ENCODE assay signal across 16 cellular contexts in genomic region chr11:117009905-117010605, GRCh38.
DNase-seq lines count a peak whose midpoint lies in the region; ATAC-seq and TF ChIP-seq lines count a peak whose summit lies in the region.
"Had no signal": no experiment of that assay in that cellular context is flagged by ENCODE, and none has a peak within 500 bp of the region (broad histone marks: within the 10 kb centered on the region; RNA-seq: fewer than 3 reads in every experiment).

No MANE protein-coding gene starts in this region.

- H3K4me3 ChIP-seq in dorsolateral prefrontal cortex, result no peak overlapping the region

- no peak for ATAC-seq in Right ventricle myocardium inferior
- no peak for ATAC-seq in GM18861 (IDR thresholded peaks at IDR 0.05; ENCODE audit: unreplicated experiment)

- peaks cover 5% of the 10 kb centered on the region for H3K4me1 Mint-ChIP-seq in nephron progenitor cell

- peak; percentile 16 for DNase-seq in EH (ENCODE audit: low read depth)
- no peak for DNase-seq in dorsolateral prefrontal cortex
- no peak for DNase-seq in nephron progenitor cell
- DNase-seq in Right ventricle myocardium inferior (ENCODE audit: missing footprints), result no peak
- DNase-seq in midbrain (lab: John Stamatoyannopoulos, UW), result no peak
- DNase-seq: activated B cell treated with CpG ODN at 0.5 μM for 24 hours; activated naive CD8-positive, alpha-beta T cell treated with anti-CD3 and anti-CD28 coated beads, Interleukin-2, amount 10 ng/mL, durations not matched to agents 7 days and 5 days; C1 segment of cervical spinal cord; glutamatergic neuron; Karpas-422; NCI-H1694; NCI-H510A; stimulated activated naive CD4-positive, alpha-beta T cell had no signal

- TF ChIP-seq CTCF in dorsolateral prefrontal cortex (IDR thresholded peaks at IDR 0.05 in 54 of 56, conservative IDR thresholded peaks at IDR 0.05 in 2 of 56; ENCODE audit: low read depth in 1 of 56, partially characterized antibody in 56 of 56) (no peak), nephron progenitor cell (IDR thresholded peaks at IDR 0.05) (no peak)

- H3K27me3 ChIP-seq in dorsolateral prefrontal cortex, result no peaks in the 10 kb centered on the region

- no peaks in the 10 kb centered on the region for H3K27me3 Mint-ChIP-seq in nephron progenitor cell (ENCODE audit: low read depth, poor library complexity)
- H3K27me3 Mint-ChIP-seq: activated B cell treated with CpG ODN at 0.5 μM for 24 hours; activated naive CD8-positive, alpha-beta T cell treated with anti-CD3 and anti-CD28 coated beads, Interleukin-2, amount 10 ng/mL, durations not matched to agents 7 days and 5 days had no signal

- no peak for TF ChIP-seq RAD21 in Ishikawa (IDR thresholded peaks at IDR 0.05; ENCODE audit: low read depth)

- peak overlapping the region; percentile 91 for H3K27ac Mint-ChIP-seq in nephron progenitor cell
- H3K27ac Mint-ChIP-seq: activated B cell treated with CpG ODN at 0.5 μM for 24 hours; activated naive CD8-positive, alpha-beta T cell treated with anti-CD3 and anti-CD28 coated beads, Interleukin-2, amount 10 ng/mL, durations not matched to agents 7 days and 5 days had no signal

- no peak for TF ChIP-seq EP300 in Ishikawa (IDR thresholded peaks at IDR 0.05; ENCODE audit: borderline replicate concordance)

- H3K27ac ChIP-seq in dorsolateral prefrontal cortex, result peak overlapping the region in 58 of 59 donors; percentile 36 to 97 (median 87)
- H3K27ac ChIP-seq: parathyroid adenoma had no signal

- intact Hi-C loops in dorsolateral prefrontal cortex (cut with DNase I), result no loop called here
- intact Hi-C loops in Right ventricle myocardium inferior (cut with DNase I), result no loop called here

- H3K9me3 Mint-ChIP-seq in nephron progenitor cell, result no peaks in the 10 kb centered on the region
- H3K9me3 Mint-ChIP-seq: activated B cell treated with CpG ODN at 0.5 μM for 24 hours; activated naive CD8-positive, alpha-beta T cell treated with anti-CD3 and anti-CD28 coated beads, Interleukin-2, amount 10 ng/mL, durations not matched to agents 7 days and 5 days had no signal

- no peak overlapping the region for H3K4me3 Mint-ChIP-seq in nephron progenitor cell
- H3K4me3 Mint-ChIP-seq: activated B cell treated with CpG ODN at 0.5 μM for 24 hours; activated naive CD8-positive, alpha-beta T cell treated with anti-CD3 and anti-CD28 coated beads, Interleukin-2, amount 10 ng/mL, durations not matched to agents 7 days and 5 days had no signal

- no peaks in the 10 kb centered on the region for H3K36me3 Mint-ChIP-seq in nephron progenitor cell (ENCODE audit: low read depth)
- H3K36me3 Mint-ChIP-seq: activated naive CD8-positive, alpha-beta T cell treated with anti-CD3 and anti-CD28 coated beads, Interleukin-2, amount 10 ng/mL, durations not matched to agents 7 days and 5 days had no signal

TF ChIP-seq in Ishikawa, 13 proteins besides CTCF, POLR2A, EP300 and RAD21:
- no peak for TF ChIP-seq TCF12 (IDR thresholded peaks at IDR 0.05; ENCODE audit: low read depth)
- TF ChIP-seq YY1 (IDR thresholded peaks at IDR 0.05; ENCODE audit: low read depth), result no peak
- TF ChIP-seq CEBPB (IDR thresholded peaks at IDR 0.05), result no peak
- no peak for TF ChIP-seq FOXM1 (IDR thresholded peaks at IDR 0.05; ENCODE audit: borderline replicate concordance, low read depth)
- TF ChIP-seq TEAD4 (IDR thresholded peaks at IDR 0.05), result no peak
- no peak for TF ChIP-seq TAF1 (IDR thresholded peaks at IDR 0.05; ENCODE audit: low read depth)
- TF ChIP-seq MAX (IDR thresholded peaks at IDR 0.05), result no peak
- peak; percentile 38; the same call in 1 of the 2 replicates for TF ChIP-seq USF1 (IDR thresholded peaks at IDR 0.05)
